8 cellular contexts compared by ENCODE assay signal in genomic region chr1:111621050-111621449, GRCh38. TPM values are rescaled to one million over a fixed set of nuclear protein-coding genes. Genes with fewer than 3 reads are reported as not detected.
DNase-seq lines count a peak whose midpoint lies in the region; ATAC-seq, FAIRE-seq and TF ChIP-seq lines count a peak whose summit lies in the region.

No MANE protein-coding gene starts in this region.

- H3K4me1 ChIP-seq in heart right ventricle = peaks cover 5 to 79% (median 63%) of the 10 kb centered on the region in 9 donors
- H3K4me1 ChIP-seq in HepG2 (ENCODE audit: insufficient read depth, low read length) = peaks cover 48% of the 10 kb centered on the region
- H3K4me1 ChIP-seq in upper lobe of left lung = peaks cover 50 to 65% (median 60%) of the 10 kb centered on the region in 4 donors

- BruUV-seq in HepG2 (replicated peaks; lab: Mats Ljungman, UMichigan) = TSS peak; percentile 49

- POLR2A ChIA-PET in HepG2 (lab: Yijun Ruan, JAX) (interaction anchor here (1.5 kb wide), 1 partner anchor 85 kb away, joined by 3 read pairs; no protein-coding TSS in a partner anchor), GM10248 (lab: Yijun Ruan, JAX) (no interaction called here)

- H3K27ac Mint-ChIP-seq in activated T-helper 17 cell treated with anti-CD3 and anti-CD28 coated beads, Interleukin-2, amount 50 U/mL, for 72 hours = peak overlapping the region; percentile 92

- intact Hi-C loops in heart right ventricle (cut with DNase I) (loop anchor here in 3 of 10 donors (5.0 to 10.0 kb wide), 2 partner anchors 41 to 106 kb away; no protein-coding TSS in a partner anchor), cardiac septum (cut with DNase I) (loop anchor here (5.0 to 10.0 kb wide), 2 partner anchors 106 to 116 kb away; partner anchors contain the start of gene INKA2), HepG2 (cut with micrococcal nuclease; ENCODE audit: unreplicated experiment) (loop anchor here (2.0 kb wide), 1 partner anchor 112 kb away; no protein-coding TSS in a partner anchor), sciatic nerve (cut with DNase I) (no loop called here)

- H3K36me3 Mint-ChIP-seq in activated T-helper 17 cell treated with anti-CD3 and anti-CD28 coated beads, Interleukin-2, amount 50 U/mL, for 72 hours (ENCODE audit: low read depth) = peaks cover 53% of the 10 kb centered on the region

- no peaks in the 10 kb centered on the region for H3K27me3 Mint-ChIP-seq in activated T-helper 17 cell treated with anti-CD3 and anti-CD28 coated beads, Interleukin-2, amount 50 U/mL, for 72 hours

- H3K9me3 Mint-ChIP-seq in activated T-helper 17 cell treated with anti-CD3 and anti-CD28 coated beads, Interleukin-2, amount 50 U/mL, for 72 hours = no peaks in the 10 kb centered on the region

- DNase-seq in heart right ventricle (no peak), cardiac septum (ENCODE audit: low spot score) (no peak), HepG2 (ENCODE audit: low spot score) (no peak), upper lobe of left lung (no peak), sciatic nerve (ENCODE audit: low spot score) (no peak), GM10248 (ENCODE audit: extremely low spot score) (no peak), ureter (ENCODE audit: low spot score) (no peak)

- H3K9ac ChIP-seq in HepG2 (ENCODE audit: insufficient read depth, low read depth, low read length) = peak overlapping the region; percentile 90; the same call in 1 of the 2 replicates

- TF ChIP-seq CTCF in heart right ventricle (IDR thresholded peaks at IDR 0.05) (no peak), HepG2 (CRISPR knock-in tag; IDR thresholded peaks at IDR 0.05) (no peak), upper lobe of left lung (IDR thresholded peaks at IDR 0.05) (no peak), GM10248 (IDR thresholded peaks at IDR 0.05; ENCODE audit: control extremely low read depth, extremely low read depth, low read depth, missing control alignments) (no peak)

- H3K4me3 Mint-ChIP-seq in activated T-helper 17 cell treated with anti-CD3 and anti-CD28 coated beads, Interleukin-2, amount 50 U/mL, for 72 hours = peak overlapping the region; percentile 97

- TF ChIP-seq EP300 in HepG2 (IDR thresholded peaks at IDR 0.05; ENCODE audit: low read depth in 2 of 2, low read length in 2 of 2) (no peak), HepG2 (CRISPR knock-in tag; IDR thresholded peaks at IDR 0.05; ENCODE audit: borderline replicate concordance) (no peak), upper lobe of left lung (IDR thresholded peaks at IDR 0.05) (no peak)

- no peak overlapping the region for H2AFZ ChIP-seq in HepG2 (ENCODE audit: low read length)

- H3K27me3 ChIP-seq in heart right ventricle (no peaks in the 10 kb centered on the region), HepG2 (ENCODE audit: control insufficient read depth in 1 of 2, insufficient read depth in 2 of 2, low read length in 2 of 2) (no peaks in the 10 kb centered on the region), upper lobe of left lung (no peaks in the 10 kb centered on the region)

- CTCF ChIA-PET in HepG2 (lab: Yijun Ruan, JAX; ENCODE audit: low intra/inter-chr PET ratio, low total read pairs) = no interaction called here
- CTCF ChIA-PET in GM10248 (lab: Yijun Ruan, JAX) = interaction anchor here (1.4 to 7.2 kb wide), 4 partner anchors 19 to 130 kb away, joined by 3 to 47 read pairs (median 4); no protein-coding TSS in a partner anchor

- H3K4me1 Mint-ChIP-seq in activated T-helper 17 cell treated with anti-CD3 and anti-CD28 coated beads, Interleukin-2, amount 50 U/mL, for 72 hours = peaks cover 53% of the 10 kb centered on the region

- ATAC-seq in heart right ventricle (no peak), HepG2 (no peak), upper lobe of left lung (ENCODE audit: low FRiP score in 2 of 2) (no peak), sciatic nerve (no peak)
- ATAC-seq in activated T-helper 17 cell treated with anti-CD3 and anti-CD28 coated beads, Interleukin-2, amount 50 U/mL, for 72 hours (replicated peaks) = no peak

- no peaks in the 10 kb centered on the region for H3K9me3 ChIP-seq in heart right ventricle
- no peaks in the 10 kb centered on the region for H3K9me3 ChIP-seq in HepG2 (ENCODE audit: low read length)
- H3K9me3 ChIP-seq in upper lobe of left lung = no peaks in the 10 kb centered on the region

- peaks cover 7% of the 10 kb centered on the region for H4K20me1 ChIP-seq in HepG2 (ENCODE audit: insufficient read depth, low read length)

- H3K36me3 ChIP-seq in heart right ventricle (no peaks in the 10 kb centered on the region), HepG2 (replicated peaks in 1 of 2; ENCODE audit: control insufficient read depth in 1 of 2, insufficient read depth in 2 of 2, low read length in 2 of 2) (no peaks in the 10 kb centered on the region; a peak in 1 of 5 replicates), upper lobe of left lung (no peaks in the 10 kb centered on the region)

- TF ChIP-seq RAD21 in HepG2 (CRISPR knock-in tag; IDR thresholded peaks at IDR 0.05) = no peak

- TF ChIP-seq POLR2A in HepG2 (IDR thresholded peaks at IDR 0.05; ENCODE audit: insufficient read depth in 1 of 2, low read depth in 2 of 2, low read length in 2 of 2) = no peak
- TF ChIP-seq POLR2A in upper lobe of left lung (IDR thresholded peaks at IDR 0.05) = no peak

- 56 to 61% methylated on average over 4 of the region's 4 CpGs for WGBS in heart right ventricle, 2 donors
- 63% methylated on average over 4 of the region's 4 CpGs for WGBS in HepG2 (ENCODE audit: low lambda C conversion rate)
- WGBS in upper lobe of left lung, 2 donors = 50 to 51% methylated on average over 4 of the region's 4 CpGs

- H3K4me3 ChIP-seq in heart right ventricle (peak overlapping the region; percentile 70 to 97 (median 89)), HepG2 (replicated peaks in 1 of 3; ENCODE audit: insufficient read depth in 1 of 3, low read depth in 2 of 3, low read length in 3 of 3) (peak overlapping the region; percentile 83 to 93 (median 92); a peak in 5 of 6 replicates), upper lobe of left lung (peak overlapping the region in 3 of 4 donors; percentile 76 to 87 (median 77))

- in situ Hi-C loops in HepG2 (cut with HindIII; ENCODE audit: extremely low pct_ligation_motif_present, low pct_unique_long_range_greater_than_20kb) = loop anchor here (10.0 kb wide), 1 partner anchor 116 kb away; the partner anchor contains the start of genes ADORA3 and TMIGD3

- FAIRE-seq in HepG2 (lab: Jason Lieb, UNC) = no peak

- peak overlapping the region; percentile 97 for H3K4me2 ChIP-seq in HepG2 (ENCODE audit: low read depth, low read length)

- H3K79me2 ChIP-seq in HepG2 (ENCODE audit: insufficient read depth, low read length) = peaks cover 59% of the 10 kb centered on the region

- H3K27ac ChIP-seq in heart right ventricle (peak overlapping the region; percentile 97 to 100 (median 98)), HepG2 (ENCODE audit: extremely low read length, insufficient read depth, low read length) (no peak overlapping the region), upper lobe of left lung (peak overlapping the region; percentile 98 to 99 (median 98))

TF ChIP-seq in HepG2, 621 proteins besides CTCF, POLR2A, EP300 and RAD21 (continues in another document):
- no peak for TF ChIP-seq ZNF619 (CRISPR knock-in tag; IDR thresholded peaks at IDR 0.05)

RNA-seq across cellular contexts. Expression of gene RAP1A, which starts 1.5 kb away (rescaled TPM):
- total RNA-seq in heart right ventricle (100 to 1,000 TPM in 6 of 10 donors, 10 to 100 TPM in 4; 83.4 to 120 (median 102) TPM), cardiac septum (114 TPM), HepG2 (2016; rRNA removed; fragmentation: Illumina TruSeq; extraction: Trizol) (19.0 and 28.6 TPM in 2 replicates), upper lobe of left lung (100 to 1,000 TPM in 2 of 6 donors, 10 to 100 TPM in 4; 16.8 to 115 (median 82.6) TPM), sciatic nerve (97.0 TPM), ureter (80.3 TPM)
- polyA plus RNA-seq in heart right ventricle (10 to 100 TPM; 64.2 to 68.4 TPM), HepG2 (2011; rRNA removed) (15.4 and 20.7 TPM in 2 replicates)
- total RNA-seq in activated T-helper 17 cell treated with anti-CD3 and anti-CD28 coated beads, Interleukin-2, amount 50 U/mL, for 72 hours = 100 to 1,000 TPM; 155 to 209 TPM
- total RNA-seq in HepG2 (2016; cell fraction: cytosol; rRNA removed; fragmentation: Illumina TruSeq; extraction: Trizol; ENCODE audit: low read depth) = 13.3 and 17.3 TPM in 2 replicates
- 21.2 and 27.6 TPM in 2 replicates for total RNA-seq in HepG2 (2016; cell fraction: insoluble cytoplasmic fraction; rRNA removed; fragmentation: Illumina TruSeq; extraction: Trizol)
- 29.9 and 30.2 TPM in 2 replicates for total RNA-seq in HepG2 (2016; cell fraction: membrane; rRNA removed; fragmentation: Illumina TruSeq; extraction: Trizol)
- 12.1 and 14.0 TPM in 2 replicates for total RNA-seq in HepG2 (2016; cell fraction: nucleus; rRNA removed; fragmentation: Illumina TruSeq; extraction: Trizol)
- polyA plus RNA-seq in HepG2 (2011; cell fraction: cytosol; rRNA removed) = 8.4 and 13.7 TPM in 2 replicates
- 2.6 and 3.5 TPM in 2 replicates for polyA plus RNA-seq in HepG2 (2011; cell fraction: nucleus; rRNA removed)
- polyA plus RNA-seq in HepG2 (2012) = 32.8 and 38.3 TPM in 2 replicates
- 32.0 and 48.1 TPM in 2 replicates for polyA plus RNA-seq in HepG2 (2016; cell fraction: cytosol; fragmentation: Illumina TruSeq; extraction: Trizol; ENCODE audit: low read depth)
- polyA plus RNA-seq in HepG2 (2016; cell fraction: insoluble cytoplasmic fraction; fragmentation: Illumina TruSeq; extraction: Trizol; ENCODE audit: low read depth) = 80.7 and 86.7 TPM in 2 replicates
- polyA plus RNA-seq in HepG2 (2016; cell fraction: membrane; fragmentation: Illumina TruSeq; extraction: Trizol; ENCODE audit: low read depth) = 59.2 and 73.6 TPM in 2 replicates
- 36.4 and 36.5 TPM in 2 replicates for polyA plus RNA-seq in HepG2 (2016; cell fraction: nucleus; fragmentation: Illumina TruSeq; extraction: Trizol; ENCODE audit: insufficient read depth, low read depth)
- 2.0 and 6.1 TPM in 2 replicates for polyA minus RNA-seq in HepG2 (2011; rRNA and poly(A)+ RNA removed; ENCODE audit: low replicate concordance)
- 7.9 and 10.7 TPM in 2 replicates for polyA minus RNA-seq in HepG2 (2011; cell fraction: cytosol; rRNA and poly(A)+ RNA removed)
- 8.0 TPM in 2 replicates for polyA minus RNA-seq in HepG2 (2011; cell fraction: nucleus; rRNA and poly(A)+ RNA removed)
